Comparison of ENCODE assay signal across 9 cellular contexts in genomic region chr6:156698239-156699016, GRCh38.
A peak's percentile ranks its signal among the peaks of the same experiment; 100 is the strongest.
DNase-seq lines count a peak whose midpoint lies in the region; ATAC-seq and TF ChIP-seq lines count a peak whose summit lies in the region.
"Had no signal": no experiment of that assay in that cellular context is flagged by ENCODE, and none has a peak within 500 bp of the region (broad histone marks: within the 10 kb centered on the region; RNA-seq: fewer than 3 reads in every experiment).

No MANE protein-coding gene starts in this region.

- H3K36me3 ChIP-seq in mucosa of descending colon (ENCODE audit: low read depth): no peaks in the 10 kb centered on the region

- H3K4me3 ChIP-seq in mucosa of descending colon: no peak overlapping the region

- ATAC-seq in GM18909 (IDR thresholded peaks at IDR 0.05; ENCODE audit: poor library complexity, unreplicated experiment) (peak; percentile 84), HG02610 (IDR thresholded peaks at IDR 0.05; ENCODE audit: unreplicated experiment) (peak; percentile 65), HG03565 (IDR thresholded peaks at IDR 0.05; ENCODE audit: unreplicated experiment) (peak; percentile 81), mucosa of descending colon (peak; percentile 88)

- no peak for TF ChIP-seq CTCF in mucosa of descending colon (IDR thresholded peaks at IDR 0.05)

- DNase-seq in mucosa of descending colon (peak; percentile 45 to 66 (median 53)), HCEC 1CT (no peak), islet precursor cell (no peak), AML-193 (lab: John Stamatoyannopoulos, UW) (no peak)
- DNase-seq in stimulated activated naive CD4-positive, alpha-beta T cell treated with Interleukin-2 at 50 U/mL for 16 hours (lab: John Stamatoyannopoulos, UW): no peak
- DNase-seq: NCI-H1436 treated with DMSO at 0.1 percent for 48 hours had no signal

- no peaks in the 10 kb centered on the region for H3K9me3 ChIP-seq in mucosa of descending colon

- intact Hi-C loops in mucosa of descending colon (cut with DNase I, micrococcal nuclease): no loop called here

- H3K4me1 ChIP-seq in mucosa of descending colon (ENCODE audit: low read depth): no peaks in the 10 kb centered on the region

Comparison
In these comparisons a context has a peak if more than half of its experiments do, and no peak if none do; other contexts are left out.
1. DNase-seq: peak in mucosa of descending colon (3 of 3); none in HCEC 1CT (single experiment), islet precursor cell (single experiment), stimulated activated naive CD4-positive, alpha-beta T cell treated with Interleukin-2 at 50 U/mL for 16 hours (single experiment) and AML-193 (0 of 2).
2. Peak in every context shown above with its lines, with median percentiles within 50 percentile points of each other: ATAC-seq.